ENCODE assay signal across 11 cellular contexts in genomic region chr7:105448181-105448580, GRCh38. TPM values are rescaled to one million over a fixed set of nuclear protein-coding genes. Genes with fewer than 3 reads are reported as not detected.
DNase-seq lines count a peak whose midpoint lies in the region; ATAC-seq and TF ChIP-seq lines count a peak whose summit lies in the region.
"Had no signal": no experiment of that assay in that cellular context is flagged by ENCODE, and none has a peak within 500 bp of the region (broad histone marks: within the 10 kb centered on the region; RNA-seq: fewer than 3 reads in every experiment).

No MANE protein-coding gene starts in this region.

- H3K4me1 ChIP-seq in neutrophil (ENCODE audit: control insufficient read depth in 1 of 2, insufficient read depth in 1 of 2, low read depth in 1 of 2, low read length in 1 of 2) (peaks cover 82 to 91% of the 10 kb centered on the region in 2 experiments), tibial artery (no peaks in the 10 kb centered on the region)
- H3K4me1 ChIP-seq: uterus had no signal

- ATAC-seq in GM19025 (IDR thresholded peaks at IDR 0.05; ENCODE audit: low read depth, unreplicated experiment) (peak; percentile 69), GM21619 (IDR thresholded peaks at IDR 0.05; ENCODE audit: unreplicated experiment) (peak; percentile 82), HG03432 (IDR thresholded peaks at IDR 0.05; ENCODE audit: unreplicated experiment) (peak; percentile 65)

- in situ Hi-C loops in KBM-7 (cut with MboI; ENCODE audit: low pct_unique_long_range_greater_than_20kb, low sequenced_read_pairs), result no loop called here

- intact Hi-C loops in tibial artery (cut with DNase I; ENCODE audit: low total_unique reads), result no loop called here

- H3K36me3 ChIP-seq in neutrophil (no peaks in the 10 kb centered on the region), H7 (replicated peaks; ENCODE audit: control insufficient read depth, insufficient read depth, low read length) (no peaks in the 10 kb centered on the region), tibial artery (no peaks in the 10 kb centered on the region)
- H3K36me3 ChIP-seq: uterus had no signal

- DNase-seq in H7 (no peak), KBM-7 (no peak), tibial artery (no peak)
- DNase-seq: glutamatergic neuron, NCI-H1930, RPMI8226, uterus had no signal

- no peak for TF ChIP-seq CTCF in neutrophil (IDR thresholded peaks at IDR 0.05)
- no peak for TF ChIP-seq CTCF in tibial artery (IDR thresholded peaks at IDR 0.05)

- H3K27ac ChIP-seq in neutrophil (peak overlapping the region; percentile 99), tibial artery (no peak overlapping the region)
- H3K27ac ChIP-seq: uterus had no signal

- H3K4me3 ChIP-seq in neutrophil (ENCODE audit: low read depth in 1 of 2, low read length in 1 of 2) (peak overlapping the region; percentile 6 to 29), H7 (ENCODE audit: insufficient read depth, low read depth, low read length) (no peak overlapping the region), tibial artery (no peak overlapping the region)
- H3K4me3 ChIP-seq: uterus had no signal

- H3K9me3 ChIP-seq in neutrophil (no peaks in the 10 kb centered on the region), tibial artery (no peaks in the 10 kb centered on the region)
- H3K9me3 ChIP-seq: uterus had no signal

- no peaks in the 10 kb centered on the region for H3K27me3 ChIP-seq in neutrophil
- no peaks in the 10 kb centered on the region for H3K27me3 ChIP-seq in H7 (ENCODE audit: control insufficient read depth, insufficient read depth, low read length)
- no peaks in the 10 kb centered on the region for H3K27me3 ChIP-seq in tibial artery
- H3K27me3 ChIP-seq: uterus had no signal

RNA-seq across cellular contexts. Expression of gene SRPK2, which starts 59.5 kb away (rescaled TPM):
- total RNA-seq in H7 (2014; rRNA removed; shearing (Covaris generic)), result 28.4 and 36.6 TPM in 2 replicates

Comparison
In these comparisons a context has a peak if more than half of its experiments do, and no peak if none do; other contexts are left out.
1. H3K4me3 ChIP-seq: peak in neutrophil (2 of 2); none in H7 (single experiment) and tibial artery (0 of 2).
2. Peak in every context shown above with its lines, with median percentiles within 50 percentile points of each other: ATAC-seq.